In genomic region chr4:1028574-1029220, GRCh38 we compare ENCODE assay signal across 1 cellular context.
A peak's percentile ranks its signal among the peaks of the same experiment; 100 is the strongest.
TF ChIP-seq lines count a peak whose summit lies in the region.

No MANE protein-coding gene starts in this region.

TF ChIP-seq in K562, 482 proteins besides CTCF, POLR2A, EP300 and RAD21 (continued from another document and continues in another):
- TF ChIP-seq SP2 (IDR thresholded peaks at IDR 0.05; ENCODE audit: extremely low read depth, low read depth, low read length, poor library complexity, severe bottlenecking), result no peak
- no peak for TF ChIP-seq ZBTB34 (CRISPR knock-in tag; IDR thresholded peaks at IDR 0.05)
- no peak for TF ChIP-seq NKRF (IDR thresholded peaks at IDR 0.05; ENCODE audit: borderline replicate concordance)
- TF ChIP-seq, protein P1, sequence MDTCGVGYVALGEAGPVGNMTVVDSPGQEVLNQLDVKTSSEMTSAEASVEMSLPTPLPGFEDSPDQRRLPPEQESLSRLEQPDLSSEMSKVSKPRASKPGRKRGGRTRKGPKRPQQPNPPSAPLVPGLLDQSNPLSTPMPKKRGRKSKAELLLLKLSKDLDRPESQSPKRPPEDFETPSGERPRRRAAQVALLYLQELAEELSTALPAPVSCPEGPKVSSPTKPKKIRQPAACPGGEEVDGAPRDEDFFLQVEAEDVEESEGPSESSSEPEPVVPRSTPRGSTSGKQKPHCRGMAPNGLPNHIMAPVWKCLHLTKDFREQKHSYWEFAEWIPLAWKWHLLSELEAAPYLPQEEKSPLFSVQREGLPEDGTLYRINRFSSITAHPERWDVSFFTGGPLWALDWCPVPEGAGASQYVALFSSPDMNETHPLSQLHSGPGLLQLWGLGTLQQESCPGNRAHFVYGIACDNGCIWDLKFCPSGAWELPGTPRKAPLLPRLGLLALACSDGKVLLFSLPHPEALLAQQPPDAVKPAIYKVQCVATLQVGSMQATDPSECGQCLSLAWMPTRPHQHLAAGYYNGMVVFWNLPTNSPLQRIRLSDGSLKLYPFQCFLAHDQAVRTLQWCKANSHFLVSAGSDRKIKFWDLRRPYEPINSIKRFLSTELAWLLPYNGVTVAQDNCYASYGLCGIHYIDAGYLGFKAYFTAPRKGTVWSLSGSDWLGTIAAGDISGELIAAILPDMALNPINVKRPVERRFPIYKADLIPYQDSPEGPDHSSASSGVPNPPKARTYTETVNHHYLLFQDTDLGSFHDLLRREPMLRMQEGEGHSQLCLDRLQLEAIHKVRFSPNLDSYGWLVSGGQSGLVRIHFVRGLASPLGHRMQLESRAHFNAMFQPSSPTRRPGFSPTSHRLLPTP (IDR thresholded peaks at IDR 0.05; ENCODE audit: borderline replicate concordance, extremely low read depth, insufficient read length), result no peak
- no peak for TF ChIP-seq KAT2B (IDR thresholded peaks at IDR 0.05; ENCODE audit: low read depth, low read length)
- TF ChIP-seq, protein P2, sequence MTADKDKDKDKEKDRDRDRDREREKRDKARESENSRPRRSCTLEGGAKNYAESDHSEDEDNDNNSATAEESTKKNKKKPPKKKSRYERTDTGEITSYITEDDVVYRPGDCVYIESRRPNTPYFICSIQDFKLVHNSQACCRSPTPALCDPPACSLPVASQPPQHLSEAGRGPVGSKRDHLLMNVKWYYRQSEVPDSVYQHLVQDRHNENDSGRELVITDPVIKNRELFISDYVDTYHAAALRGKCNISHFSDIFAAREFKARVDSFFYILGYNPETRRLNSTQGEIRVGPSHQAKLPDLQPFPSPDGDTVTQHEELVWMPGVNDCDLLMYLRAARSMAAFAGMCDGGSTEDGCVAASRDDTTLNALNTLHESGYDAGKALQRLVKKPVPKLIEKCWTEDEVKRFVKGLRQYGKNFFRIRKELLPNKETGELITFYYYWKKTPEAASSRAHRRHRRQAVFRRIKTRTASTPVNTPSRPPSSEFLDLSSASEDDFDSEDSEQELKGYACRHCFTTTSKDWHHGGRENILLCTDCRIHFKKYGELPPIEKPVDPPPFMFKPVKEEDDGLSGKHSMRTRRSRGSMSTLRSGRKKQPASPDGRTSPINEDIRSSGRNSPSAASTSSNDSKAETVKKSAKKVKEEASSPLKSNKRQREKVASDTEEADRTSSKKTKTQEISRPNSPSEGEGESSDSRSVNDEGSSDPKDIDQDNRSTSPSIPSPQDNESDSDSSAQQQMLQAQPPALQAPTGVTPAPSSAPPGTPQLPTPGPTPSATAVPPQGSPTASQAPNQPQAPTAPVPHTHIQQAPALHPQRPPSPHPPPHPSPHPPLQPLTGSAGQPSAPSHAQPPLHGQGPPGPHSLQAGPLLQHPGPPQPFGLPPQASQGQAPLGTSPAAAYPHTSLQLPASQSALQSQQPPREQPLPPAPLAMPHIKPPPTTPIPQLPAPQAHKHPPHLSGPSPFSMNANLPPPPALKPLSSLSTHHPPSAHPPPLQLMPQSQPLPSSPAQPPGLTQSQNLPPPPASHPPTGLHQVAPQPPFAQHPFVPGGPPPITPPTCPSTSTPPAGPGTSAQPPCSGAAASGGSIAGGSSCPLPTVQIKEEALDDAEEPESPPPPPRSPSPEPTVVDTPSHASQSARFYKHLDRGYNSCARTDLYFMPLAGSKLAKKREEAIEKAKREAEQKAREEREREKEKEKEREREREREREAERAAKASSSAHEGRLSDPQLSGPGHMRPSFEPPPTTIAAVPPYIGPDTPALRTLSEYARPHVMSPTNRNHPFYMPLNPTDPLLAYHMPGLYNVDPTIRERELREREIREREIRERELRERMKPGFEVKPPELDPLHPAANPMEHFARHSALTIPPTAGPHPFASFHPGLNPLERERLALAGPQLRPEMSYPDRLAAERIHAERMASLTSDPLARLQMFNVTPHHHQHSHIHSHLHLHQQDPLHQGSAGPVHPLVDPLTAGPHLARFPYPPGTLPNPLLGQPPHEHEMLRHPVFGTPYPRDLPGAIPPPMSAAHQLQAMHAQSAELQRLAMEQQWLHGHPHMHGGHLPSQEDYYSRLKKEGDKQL (CRISPR knock-in tag; IDR thresholded peaks at IDR 0.05; ENCODE audit: borderline replicate concordance), result no peak
- TF ChIP-seq MED1 (CRISPR knock-in tag; IDR thresholded peaks at IDR 0.05; ENCODE audit: borderline replicate concordance), result no peak
- no peak for TF ChIP-seq SIRT6 (IDR thresholded peaks at IDR 0.05; ENCODE audit: low read depth, low read length)
- TF ChIP-seq PHTF2 (CRISPR knock-in tag; IDR thresholded peaks at IDR 0.05), result no peak
- TF ChIP-seq CREB1 (IDR thresholded peaks at IDR 0.05), result 0 out of 2 replicates have a peak, but pooled peaks have one; percentile 4
- TF ChIP-seq CREB1 (CRISPR knock-in tag; IDR thresholded peaks at IDR 0.05), result no peak
- TF ChIP-seq ZKSCAN1 (IDR thresholded peaks at IDR 0.05; ENCODE audit: low read depth, low read length), result no peak
- TF ChIP-seq TOE1 (IDR thresholded peaks at IDR 0.05; ENCODE audit: borderline replicate concordance), result no peak
- TF ChIP-seq TOE1 (CRISPR knock-in tag; IDR thresholded peaks at IDR 0.05; ENCODE audit: borderline replicate concordance, low read depth), result no peak
- TF ChIP-seq RBM15 (IDR thresholded peaks at IDR 0.05; ENCODE audit: insufficient read depth, low read length), result no peak
- no peak for TF ChIP-seq NFYB (IDR thresholded peaks at IDR 0.05; ENCODE audit: extremely low read depth, insufficient read length)
- no peak for TF ChIP-seq ZBTB49 (CRISPR knock-in tag; IDR thresholded peaks at IDR 0.05; ENCODE audit: borderline replicate concordance)
- TF ChIP-seq RNF219 (CRISPR knock-in tag; IDR thresholded peaks at IDR 0.05), result no peak
- TF ChIP-seq TCF15 (CRISPR knock-in tag; IDR thresholded peaks at IDR 0.05), result no peak
- no peak for TF ChIP-seq GABPB2 (CRISPR knock-in tag; conservative IDR thresholded peaks at IDR 0.05)
- no peak for TF ChIP-seq CBX1 (IDR thresholded peaks at IDR 0.05; ENCODE audit: low read depth)
- TF ChIP-seq ZNF184 (CRISPR knock-in tag; IDR thresholded peaks at IDR 0.05), result no peak
- TF ChIP-seq, protein P3, sequence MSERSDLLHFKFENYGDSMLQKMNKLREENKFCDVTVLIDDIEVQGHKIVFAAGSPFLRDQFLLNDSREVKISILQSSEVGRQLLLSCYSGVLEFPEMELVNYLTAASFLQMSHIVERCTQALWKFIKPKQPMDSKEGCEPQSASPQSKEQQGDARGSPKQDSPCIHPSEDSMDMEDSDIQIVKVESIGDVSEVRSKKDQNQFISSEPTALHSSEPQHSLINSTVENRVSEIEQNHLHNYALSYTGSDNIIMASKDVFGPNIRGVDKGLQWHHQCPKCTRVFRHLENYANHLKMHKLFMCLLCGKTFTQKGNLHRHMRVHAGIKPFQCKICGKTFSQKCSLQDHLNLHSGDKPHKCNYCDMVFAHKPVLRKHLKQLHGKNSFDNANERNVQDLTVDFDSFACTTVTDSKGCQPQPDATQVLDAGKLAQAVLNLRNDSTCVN (CRISPR knock-in tag; IDR thresholded peaks at IDR 0.05), result no peak
- no peak for TF ChIP-seq CBFB (CRISPR knock-in tag; IDR thresholded peaks at IDR 0.05)
